In the genomic region with DNA sequence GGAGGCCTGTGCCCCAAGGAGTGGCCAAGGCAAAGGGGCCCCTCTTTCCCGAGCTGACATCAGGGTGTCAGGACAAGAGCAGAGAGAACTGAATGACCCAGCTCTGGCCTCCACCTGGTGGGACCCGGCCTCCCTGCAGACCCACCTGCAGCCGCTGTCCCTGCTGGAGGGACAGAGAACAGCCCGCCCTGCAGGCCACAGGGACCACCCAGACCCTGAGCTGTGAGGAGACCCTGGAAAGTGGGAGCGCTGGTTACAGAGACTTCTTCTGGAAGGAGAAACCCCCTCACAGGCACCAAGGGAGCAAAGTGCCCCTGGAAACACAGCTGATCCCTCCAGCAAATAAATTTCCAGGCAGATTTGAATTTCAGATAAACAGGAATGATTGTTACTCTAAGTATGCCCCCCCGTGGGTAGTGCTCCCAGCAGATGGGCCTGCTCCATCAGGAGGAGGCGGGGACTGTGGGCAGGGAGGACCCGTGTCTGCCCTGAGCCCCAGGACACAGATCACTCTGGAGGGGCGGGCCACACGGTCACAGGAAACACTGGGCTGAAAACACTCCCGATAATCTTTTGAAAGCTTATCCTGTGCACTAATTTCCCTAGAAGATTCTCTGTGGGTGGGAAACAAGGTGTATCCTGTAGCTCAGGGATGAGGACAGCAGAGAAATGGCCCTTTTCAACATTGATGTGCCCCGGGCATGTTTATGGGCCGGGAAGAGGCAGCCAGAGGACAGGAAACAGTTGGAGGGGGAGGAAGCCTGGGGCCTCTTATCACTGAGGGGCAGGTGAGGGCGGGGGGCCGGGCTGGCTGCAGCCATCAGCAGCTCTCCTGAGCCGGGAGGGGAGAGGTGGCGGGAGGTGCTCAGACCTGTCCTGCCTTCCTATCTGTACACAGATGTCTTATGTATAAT, we compare ENCODE assay signal across 1 cellular context.
TF ChIP-seq lines count a peak whose summit lies in the region.

No MANE protein-coding gene starts in this region.

TF ChIP-seq in HepG2, 621 proteins besides CTCF, POLR2A, EP300 and RAD21 (continued from another document):
- no peak for TF ChIP-seq KIAA2018 (CRISPR knock-in tag; IDR thresholded peaks at IDR 0.05; ENCODE audit: borderline replicate concordance)
- no peak for TF ChIP-seq ZNF512B (CRISPR knock-in tag; IDR thresholded peaks at IDR 0.05; ENCODE audit: borderline replicate concordance)
- TF ChIP-seq RCOR2 (CRISPR knock-in tag; IDR thresholded peaks at IDR 0.05), result no peak
- TF ChIP-seq NFATC3 (CRISPR knock-in tag; IDR thresholded peaks at IDR 0.05), result no peak
- no peak for TF ChIP-seq RAD51 (IDR thresholded peaks at IDR 0.05; ENCODE audit: borderline replicate concordance)
- 0 out of 2 replicates have a peak, but pooled peaks have one; percentile 10 for TF ChIP-seq GABPA (IDR thresholded peaks at IDR 0.05; ENCODE audit: low read depth, low read length)
- no peak for TF ChIP-seq GABPA (CRISPR knock-in tag; IDR thresholded peaks at IDR 0.05; ENCODE audit: low read depth)
- TF ChIP-seq SMC3 (IDR thresholded peaks at IDR 0.05; ENCODE audit: low read length), result no peak
- no peak for TF ChIP-seq TOE1 (CRISPR knock-in tag; IDR thresholded peaks at IDR 0.05)
- TF ChIP-seq ZNF687 (CRISPR knock-in tag; IDR thresholded peaks at IDR 0.05), result 0 out of 2 replicates have a peak, but pooled peaks have one; percentile 21
- no peak for TF ChIP-seq ZSCAN5A (CRISPR knock-in tag; IDR thresholded peaks at IDR 0.05; ENCODE audit: borderline replicate concordance)
- no peak for TF ChIP-seq ZNF276 (CRISPR knock-in tag; IDR thresholded peaks at IDR 0.05; ENCODE audit: low read depth)
